ENCODE assay signal across 8 cellular contexts in genomic region chr15:64356443-64357040, GRCh38. TPM values are rescaled to one million over a fixed set of nuclear protein-coding genes. Genes with fewer than 3 reads are reported as not detected.
DNase-seq lines count a peak whose midpoint lies in the region; ATAC-seq and TF ChIP-seq lines count a peak whose summit lies in the region.

No MANE protein-coding gene starts in this region.

- no peaks in the 10 kb centered on the region for H3K9me3 ChIP-seq in stomach

- H3K27me3 ChIP-seq in stomach, result no peaks in the 10 kb centered on the region

- peak overlapping the region; percentile 68 for H3K27ac ChIP-seq in C4-2B
- H3K27ac ChIP-seq in stomach, result peak overlapping the region; percentile 5 to 91 (median 82)

- WGBS in stomach, 5 donors, result 10 to 16% (median 13%) methylated on average over 13 of the region's 13 CpGs

- DNase-seq in NCI-H2171 treated with DMSO at 0.1 percent for 48 hours (lab: John Stamatoyannopoulos, UW) (peak; percentile 98), astrocyte of the spinal cord (ENCODE audit: low read depth, low spot score) (no peak), iris pigment epithelial cell (ENCODE audit: low read depth) (peak; percentile 86), stomach (no peak)

- no peak for TF ChIP-seq EP300 in stomach (IDR thresholded peaks at IDR 0.05)

- ATAC-seq in GM21360 (IDR thresholded peaks at IDR 0.05; ENCODE audit: unreplicated experiment), result peak; percentile 23
- no peak for ATAC-seq in GM18868 (IDR thresholded peaks at IDR 0.05; ENCODE audit: unreplicated experiment)
- ATAC-seq in GM18502 (IDR thresholded peaks at IDR 0.05; ENCODE audit: poor library complexity, unreplicated experiment), result no peak

- H3K4me3 ChIP-seq in astrocyte of the spinal cord (ENCODE audit: low read depth, low read length), result peak overlapping the region; percentile 97
- peak overlapping the region; percentile 95 to 99 (median 98) for H3K4me3 ChIP-seq in stomach

- TF ChIP-seq POLR2A in stomach (IDR thresholded peaks at IDR 0.05), result no peak

- TF ChIP-seq CTCF in C4-2B (conservative IDR thresholded peaks at IDR 0.05) (peak; percentile 53), astrocyte of the spinal cord (IDR thresholded peaks at IDR 0.05; ENCODE audit: low read depth, low read length) (peak; percentile 36), stomach (IDR thresholded peaks at IDR 0.05) (peak in 3 of 7 experiments; percentile 18 to 30 (median 23))

- no peaks in the 10 kb centered on the region for H3K36me3 ChIP-seq in stomach

- peaks cover 11 to 32% (median 19%) of the 10 kb centered on the region in 4 donors for H3K4me1 ChIP-seq in stomach

- intact Hi-C loops in stomach (cut with DNase I; ENCODE audit: low total_unique reads), result loop anchor here (10.0 kb wide), 1 partner anchor 142 kb away; no protein-coding TSS in a partner anchor

- in situ Hi-C loops in astrocyte of the spinal cord (cut with HindIII; ENCODE audit: low sequenced_read_pairs), result no loop called here

RNA-seq across cellular contexts. Expression of gene CSNK1G1, which starts 0.6 kb away (rescaled TPM):
- 10 to 100 TPM in 3 of 5 donors, 1 to 10 TPM in 2; 4.1 to 63.1 (median 11.0) TPM for total RNA-seq in stomach
- 1 to 10 TPM; 2.4 to 3.5 (median 2.7) TPM for polyA plus RNA-seq in stomach

RNA-seq across cellular contexts. Expression of gene PCLAF, which starts 24.7 kb away (rescaled TPM):
- total RNA-seq in stomach, result 1 to 10 TPM in 2 of 5 donors, not detected in 3; 1.3 to 5.7 TPM
- polyA plus RNA-seq in stomach, result 10 to 100 TPM; 18.6 to 32.5 (median 25.5) TPM

RNA-seq across cellular contexts. Expression of gene TRIP4, which starts 31.1 kb away (rescaled TPM):
- total RNA-seq in stomach, result 10 to 100 TPM in 3 of 5 donors, 1 to 10 TPM in 2; 1.8 to 59.4 (median 15.5) TPM
- 10 to 100 TPM; 21.0 to 35.1 (median 23.1) TPM for polyA plus RNA-seq in stomach

Comparison
In these comparisons a context has a peak if more than half of its experiments do, and no peak if none do; other contexts are left out.
1. DNase-seq: peak in NCI-H2171 treated with DMSO at 0.1 percent for 48 hours (single experiment) and iris pigment epithelial cell (single experiment); none in astrocyte of the spinal cord (single experiment) and stomach (single experiment).